In genomic region chr1:22761821-22762220, GRCh38 we compare ENCODE assay signal across 17 cellular contexts.
DNase-seq lines count a peak whose midpoint lies in the region; ATAC-seq lines count a peak whose summit lies in the region.
"Had no signal": no experiment of that assay in that cellular context is flagged by ENCODE, and none has a peak within 500 bp of the region (broad histone marks: within the 10 kb centered on the region; RNA-seq: fewer than 3 reads in every experiment).

No MANE protein-coding gene starts in this region.

- DNase-seq in NCI-H2171 treated with DMSO at 0.1 percent for 48 hours (lab: John Stamatoyannopoulos, UW) (peak; percentile 70), hypothalamus (lab: John Stamatoyannopoulos, UW) (peak in 30 of 51 donors; percentile 8 to 74 (median 30)), superior temporal gyrus (ENCODE audit: extremely low spot score) (peak; percentile 48), GDM1 (lab: John Stamatoyannopoulos, UW) (no peak), NCI-H187 treated with DMSO at 0.1 percent for 48 hours (lab: John Stamatoyannopoulos, UW) (no peak)
- DNase-seq: ACHN, DND-41, H9, Karpas-422, NCI-H1436, NCI-H2081, NCI-H226, NCI-H526 treated with DMSO at 0.1 percent for 48 hours had no signal

- ATAC-seq in GM19324 (IDR thresholded peaks at IDR 0.05; ENCODE audit: low FRiP score, unreplicated experiment): no peak
- ATAC-seq: Panc1 had no signal

- H3K27ac ChIP-seq in angular gyrus (ENCODE audit: low read depth, low read length): peak overlapping the region; percentile 65
- H3K27ac ChIP-seq: SJSA1 had no signal

Comparison
In these comparisons a context has a peak if more than half of its experiments do, and no peak if none do; other contexts are left out.
1. DNase-seq: peak in NCI-H2171 treated with DMSO at 0.1 percent for 48 hours (single experiment), hypothalamus (30 of 51) and superior temporal gyrus (single experiment); none in GDM1 (single experiment) and NCI-H187 treated with DMSO at 0.1 percent for 48 hours (single experiment).